Comparison of ENCODE assay signal across 1 cellular context in the genomic region with DNA sequence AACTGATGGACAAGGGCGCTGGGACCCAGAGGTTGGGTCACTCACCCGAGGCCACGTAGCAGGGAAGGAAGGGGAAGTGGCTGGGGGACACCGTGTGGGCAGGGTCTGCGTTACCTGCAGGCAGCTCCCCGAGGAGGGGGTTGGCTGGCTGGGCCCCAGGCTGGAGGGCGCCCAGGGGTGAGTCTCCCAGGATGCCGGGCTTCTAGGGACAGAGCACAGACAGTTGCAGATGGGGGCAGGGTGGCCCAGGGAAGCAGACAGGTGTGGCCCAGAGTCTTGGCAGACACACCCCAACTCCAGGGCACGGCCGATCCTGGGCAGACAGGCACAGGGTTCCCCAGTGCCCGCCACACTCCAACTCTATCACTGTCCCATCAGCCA.
TF ChIP-seq lines count a peak whose summit lies in the region.

No MANE protein-coding gene starts in this region.

TF ChIP-seq in A549, 52 proteins besides CTCF, POLR2A, EP300 and RAD21:
- TF ChIP-seq EHMT2 (IDR thresholded peaks at IDR 0.05; ENCODE audit: low read depth) (no peak), JUNB (IDR thresholded peaks at IDR 0.05) (no peak), USF2 (IDR thresholded peaks at IDR 0.05) (no peak), CBX8 (IDR thresholded peaks at IDR 0.05) (no peak), HDAC2 (IDR thresholded peaks at IDR 0.05) (no peak), GATA3 (IDR thresholded peaks at IDR 0.05; ENCODE audit: borderline replicate concordance) (no peak), HEYL (CRISPR knock-in tag; IDR thresholded peaks at IDR 0.05) (no peak), ZNF302 (CRISPR knock-in tag; IDR thresholded peaks at IDR 0.05) (no peak), POLR2AphosphoS2 (conservative IDR thresholded peaks at IDR 0.05; ENCODE audit: low read length) (no peak), ZFP36 (IDR thresholded peaks at IDR 0.05; ENCODE audit: borderline replicate concordance, partially characterized antibody) (no peak), FOSB (CRISPR knock-in tag; IDR thresholded peaks at IDR 0.05) (no peak), CHD4 (IDR thresholded peaks at IDR 0.05; ENCODE audit: borderline replicate concordance) (no peak), TP53 (CRISPR knock-in tag; IDR thresholded peaks at IDR 0.05) (no peak), NFE2L2 (conservative IDR thresholded peaks at IDR 0.05; ENCODE audit: low read length) (no peak), TFCP2L1 (CRISPR knock-in tag; IDR thresholded peaks at IDR 0.05) (no peak)
- TF ChIP-seq, protein P1, sequence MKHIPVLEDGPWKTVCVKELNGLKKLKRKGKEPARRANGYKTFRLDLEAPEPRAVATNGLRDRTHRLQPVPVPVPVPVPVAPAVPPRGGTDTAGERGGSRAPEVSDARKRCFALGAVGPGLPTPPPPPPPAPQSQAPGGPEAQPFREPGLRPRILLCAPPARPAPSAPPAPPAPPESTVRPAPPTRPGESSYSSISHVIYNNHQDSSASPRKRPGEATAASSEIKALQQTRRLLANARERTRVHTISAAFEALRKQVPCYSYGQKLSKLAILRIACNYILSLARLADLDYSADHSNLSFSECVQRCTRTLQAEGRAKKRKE (CRISPR knock-in tag; IDR thresholded peaks at IDR 0.05; ENCODE audit: low read depth) = no peak
- TF ChIP-seq, protein P2, sequence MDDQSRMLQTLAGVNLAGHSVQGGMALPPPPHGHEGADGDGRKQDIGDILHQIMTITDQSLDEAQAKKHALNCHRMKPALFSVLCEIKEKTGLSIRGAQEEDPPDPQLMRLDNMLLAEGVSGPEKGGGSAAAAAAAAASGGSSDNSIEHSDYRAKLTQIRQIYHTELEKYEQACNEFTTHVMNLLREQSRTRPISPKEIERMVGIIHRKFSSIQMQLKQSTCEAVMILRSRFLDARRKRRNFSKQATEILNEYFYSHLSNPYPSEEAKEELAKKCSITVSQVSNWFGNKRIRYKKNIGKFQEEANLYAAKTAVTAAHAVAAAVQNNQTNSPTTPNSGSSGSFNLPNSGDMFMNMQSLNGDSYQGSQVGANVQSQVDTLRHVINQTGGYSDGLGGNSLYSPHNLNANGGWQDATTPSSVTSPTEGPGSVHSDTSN (IDR thresholded peaks at IDR 0.05) = no peak
- TF ChIP-seq, protein P3, sequence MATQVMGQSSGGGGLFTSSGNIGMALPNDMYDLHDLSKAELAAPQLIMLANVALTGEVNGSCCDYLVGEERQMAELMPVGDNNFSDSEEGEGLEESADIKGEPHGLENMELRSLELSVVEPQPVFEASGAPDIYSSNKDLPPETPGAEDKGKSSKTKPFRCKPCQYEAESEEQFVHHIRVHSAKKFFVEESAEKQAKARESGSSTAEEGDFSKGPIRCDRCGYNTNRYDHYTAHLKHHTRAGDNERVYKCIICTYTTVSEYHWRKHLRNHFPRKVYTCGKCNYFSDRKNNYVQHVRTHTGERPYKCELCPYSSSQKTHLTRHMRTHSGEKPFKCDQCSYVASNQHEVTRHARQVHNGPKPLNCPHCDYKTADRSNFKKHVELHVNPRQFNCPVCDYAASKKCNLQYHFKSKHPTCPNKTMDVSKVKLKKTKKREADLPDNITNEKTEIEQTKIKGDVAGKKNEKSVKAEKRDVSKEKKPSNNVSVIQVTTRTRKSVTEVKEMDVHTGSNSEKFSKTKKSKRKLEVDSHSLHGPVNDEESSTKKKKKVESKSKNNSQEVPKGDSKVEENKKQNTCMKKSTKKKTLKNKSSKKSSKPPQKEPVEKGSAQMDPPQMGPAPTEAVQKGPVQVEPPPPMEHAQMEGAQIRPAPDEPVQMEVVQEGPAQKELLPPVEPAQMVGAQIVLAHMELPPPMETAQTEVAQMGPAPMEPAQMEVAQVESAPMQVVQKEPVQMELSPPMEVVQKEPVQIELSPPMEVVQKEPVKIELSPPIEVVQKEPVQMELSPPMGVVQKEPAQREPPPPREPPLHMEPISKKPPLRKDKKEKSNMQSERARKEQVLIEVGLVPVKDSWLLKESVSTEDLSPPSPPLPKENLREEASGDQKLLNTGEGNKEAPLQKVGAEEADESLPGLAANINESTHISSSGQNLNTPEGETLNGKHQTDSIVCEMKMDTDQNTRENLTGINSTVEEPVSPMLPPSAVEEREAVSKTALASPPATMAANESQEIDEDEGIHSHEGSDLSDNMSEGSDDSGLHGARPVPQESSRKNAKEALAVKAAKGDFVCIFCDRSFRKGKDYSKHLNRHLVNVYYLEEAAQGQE (IDR thresholded peaks at IDR 0.05) = no peak
